ENCODE assay signal across 19 cellular contexts in genomic region chr5:57677235-57677634, GRCh38.
DNase-seq lines count a peak whose midpoint lies in the region; ATAC-seq and TF ChIP-seq lines count a peak whose summit lies in the region.
"Had no signal": no experiment of that assay in that cellular context is flagged by ENCODE, and none has a peak within 500 bp of the region (broad histone marks: within the 10 kb centered on the region; RNA-seq: fewer than 3 reads in every experiment).

No MANE protein-coding gene starts in this region.

- H3K9ac ChIP-seq in IMR-90 (ENCODE audit: low read depth, low read length) (no peak overlapping the region), SK-N-SH (no peak overlapping the region)
- H3K9ac ChIP-seq: GM23248 had no signal

- no peak overlapping the region for H4K8ac ChIP-seq in IMR-90 (ENCODE audit: low read depth in 2 of 2, low read length in 2 of 2)

- BruUV-seq in IMR-90 (replicated peaks; lab: Mats Ljungman, UMichigan): no TSS peak

- no peaks in the 10 kb centered on the region for H3K27me3 ChIP-seq in IMR-90 (ENCODE audit: control insufficient read depth, insufficient read depth, low read length)
- no peaks in the 10 kb centered on the region for H3K27me3 ChIP-seq in SK-N-SH (ENCODE audit: insufficient read depth)
- H3K27me3 ChIP-seq in hepatocyte: no peaks in the 10 kb centered on the region

- H3K18ac ChIP-seq in IMR-90 (ENCODE audit: low read depth, low read length): peak overlapping the region; percentile 51

- H3K4me2 ChIP-seq in IMR-90 (ENCODE audit: low read depth, low read length): no peak overlapping the region
- peak overlapping the region; percentile 14; the same call in 1 of the 2 replicates for H3K4me2 ChIP-seq in SK-N-SH
- H3K4me2 ChIP-seq in hepatocyte: peak overlapping the region; percentile 21

- no peak; the same call in 1 of the 2 replicates for ATAC-seq in IMR-90 (ENCODE audit: low read depth)
- ATAC-seq: A549 had no signal

- H3K36me3 ChIP-seq in IMR-90 (ENCODE audit: control insufficient read depth, insufficient read depth, low read length): no peaks in the 10 kb centered on the region
- H3K36me3 ChIP-seq in SK-N-SH (replicated peaks in 1 of 2; ENCODE audit: control insufficient read depth in 1 of 2, insufficient read depth in 2 of 2, low read length in 1 of 2): no peaks in the 10 kb centered on the region
- no peaks in the 10 kb centered on the region for H3K36me3 ChIP-seq in hepatocyte (replicated peaks; ENCODE audit: insufficient read depth, low read depth)

- dilution Hi-C loops in IMR-90 (cut with HindIII; ENCODE audit: low sequenced_read_pairs, unreplicated experiment): no loop called here

- peak overlapping the region; percentile 49 for H3K14ac ChIP-seq in IMR-90 (replicated peaks; ENCODE audit: low read depth, low read length)

- no peaks in the 10 kb centered on the region for H3K79me2 ChIP-seq in SK-N-SH (ENCODE audit: insufficient read depth)
- H3K79me2 ChIP-seq in hepatocyte: no peaks in the 10 kb centered on the region

- H3K27ac Mint-ChIP-seq in nephron: peak overlapping the region; percentile 66 to 94 (median 71)
- H3K27ac Mint-ChIP-seq: CD4-positive, alpha-beta memory T cell; HFFc6 had no signal

- H2AFZ ChIP-seq in IMR-90 (replicated peaks; ENCODE audit: low read length, poor library complexity) (no peak overlapping the region), SK-N-SH (ENCODE audit: low read depth) (no peak overlapping the region), hepatocyte (no peak overlapping the region)
- H2AFZ ChIP-seq: GM23248 had no signal

- 0 out of 2 replicates have a peak overlapping the region, but pooled peaks have one; percentile 3 for H4K91ac ChIP-seq in IMR-90 (ENCODE audit: insufficient read depth, low read depth, low read length)

- peak overlapping the region; percentile 31; the same call in 1 of the 2 replicates for H3K23ac ChIP-seq in IMR-90 (ENCODE audit: low read depth, low read length)

- H2BK120ac ChIP-seq in IMR-90 (ENCODE audit: low read depth, low read length): peak overlapping the region; percentile 61; the same call in 1 of the 2 replicates

- no peak for TF ChIP-seq EP300 in SK-N-SH (IDR thresholded peaks at IDR 0.05; ENCODE audit: borderline replicate concordance in 1 of 2, low read depth in 1 of 2, low read length in 1 of 2)

- H3K4me1 ChIP-seq in IMR-90 (ENCODE audit: control insufficient read depth, insufficient read depth, low read length) (peaks cover 6% of the 10 kb centered on the region), SK-N-SH (ENCODE audit: control insufficient read depth in 1 of 2, insufficient read depth in 2 of 2, low read depth in 1 of 2, low read length in 1 of 2) (peaks cover 0 to 11% of the 10 kb centered on the region in 2 experiments; a peak in 2 of 4 replicates), hepatocyte (ENCODE audit: insufficient read depth) (peaks cover 21% of the 10 kb centered on the region)

- TF ChIP-seq CTCF in IMR-90 (conservative IDR thresholded peaks at IDR 0.05; ENCODE audit: low read depth, low read length) (no peak), SK-N-SH (IDR thresholded peaks at IDR 0.05) (no peak), hepatocyte (IDR thresholded peaks at IDR 0.05; ENCODE audit: poor library complexity) (no peak), nephron (IDR thresholded peaks at IDR 0.05; ENCODE audit: unreplicated experiment in 3 of 3) (no peak)

- 0 out of 2 replicates have a peak overlapping the region, but pooled peaks have one; percentile 6 for H2AK5ac ChIP-seq in IMR-90 (ENCODE audit: low read depth, low read length)

- POLR2A ChIA-PET in IMR-90 (lab: Charles Lee; ENCODE audit: unreplicated experiment) (no interaction called here), SK-N-SH (lab: Yijun Ruan, JAX) (no interaction called here)

- no peaks in the 10 kb centered on the region for H3K79me1 ChIP-seq in IMR-90 (ENCODE audit: low read depth in 1 of 2, low read length in 2 of 2)

- no peak overlapping the region for H2BK5ac ChIP-seq in IMR-90 (ENCODE audit: low read depth, low read length, poor library complexity, severe bottlenecking)

- H3K4me1 Mint-ChIP-seq in nephron: peaks cover 24% of the 10 kb centered on the region
- H3K4me1 Mint-ChIP-seq: CD4-positive, alpha-beta memory T cell had no signal

- DNase-seq in IMR-90: no peak
- no peak for DNase-seq in SK-N-SH
- DNase-seq in hepatocyte (ENCODE audit: low spot score): no peak
- no peak for DNase-seq in activated CD4-positive, alpha-beta T cell treated with anti-CD3 and anti-CD28 coated beads for 48 hours
- DNase-seq in NCI-H2107 (lab: John Stamatoyannopoulos, UW): no peak
- no peak for DNase-seq in HCEC 1CT
- DNase-seq in GDM1 (lab: John Stamatoyannopoulos, UW): no peak
- DNase-seq: 8988T; ACHN; C1 segment of cervical spinal cord; Calu3; CD4-positive, alpha-beta memory T cell; COR-L47; DMS79 treated with DMSO at 0.1 percent for 48 hours; GM23248; H7; HFFc6 had no signal

- intact Hi-C loops in IMR-90 (cut with micrococcal nuclease): no loop called here

- peak overlapping the region; percentile 72; the same call in 1 of the 2 replicates for H3K27ac ChIP-seq in IMR-90 (ENCODE audit: insufficient read depth, low read length)
- peak overlapping the region; percentile 43 to 71; a peak in 2 of 4 replicates for H3K27ac ChIP-seq in SK-N-SH (ENCODE audit: low read depth in 2 of 2, low read length in 1 of 2)
- H3K27ac ChIP-seq in hepatocyte: peak overlapping the region; percentile 77
- H3K27ac ChIP-seq: A549, GM23248 had no signal

- H3K56ac ChIP-seq in IMR-90 (ENCODE audit: extremely low read depth, insufficient read depth, low read length): no peak overlapping the region

- no peaks in the 10 kb centered on the region for H3K9me3 ChIP-seq in IMR-90 (ENCODE audit: control insufficient read depth, insufficient read depth, low read length)
- H3K9me3 ChIP-seq in SK-N-SH: no peaks in the 10 kb centered on the region
- no peaks in the 10 kb centered on the region for H3K9me3 ChIP-seq in hepatocyte (ENCODE audit: low read depth)
- H3K9me3 ChIP-seq: A549 had no signal

- peak overlapping the region; percentile 52; the same call in 1 of the 2 replicates for H3K4ac ChIP-seq in IMR-90 (ENCODE audit: low read depth, low read length)

- H3K9me2 ChIP-seq in SK-N-SH (no peaks in the 10 kb centered on the region), hepatocyte (replicated peaks; ENCODE audit: insufficient read depth) (no peaks in the 10 kb centered on the region)

- CTCF ChIA-PET in IMR-90 (lab: Yijun Ruan, JAX) (no interaction called here), SK-N-SH (lab: Yijun Ruan, JAX) (interaction anchor here (1.3 kb wide), 1 partner anchor 10 kb away, joined by 3 read pairs; no protein-coding TSS in a partner anchor)

- H3K27me3 Mint-ChIP-seq in nephron (ENCODE audit: low read depth): no peaks in the 10 kb centered on the region

- peak overlapping the region; percentile 35; the same call in 1 of the 2 replicates for H2BK20ac ChIP-seq in IMR-90 (ENCODE audit: low read depth, low read length)

- no peaks in the 10 kb centered on the region for H3K9me1 ChIP-seq in IMR-90 (ENCODE audit: insufficient read depth, low read length)

- no peaks in the 10 kb centered on the region for H3K9me3 Mint-ChIP-seq in nephron
- H3K9me3 Mint-ChIP-seq: HFFc6 had no signal

- H3K4me3 ChIP-seq in IMR-90 (ENCODE audit: insufficient read depth, low read depth, low read length) (no peak overlapping the region), SK-N-SH (ENCODE audit: low read depth in 2 of 2, low read length in 1 of 2) (no peak overlapping the region), hepatocyte (no peak overlapping the region)
- H3K4me3 ChIP-seq: A549, GM23248 had no signal

- H3F3A ChIP-seq in SK-N-SH (replicated peaks; ENCODE audit: insufficient read depth): no peaks in the 10 kb centered on the region

- no peak for TF ChIP-seq RAD21 in IMR-90 (IDR thresholded peaks at IDR 0.05; ENCODE audit: low read length)
- no peak for TF ChIP-seq RAD21 in SK-N-SH (IDR thresholded peaks at IDR 0.05; ENCODE audit: low read length)

- 0 out of 3 replicates have a peak overlapping the region, but pooled peaks have one; percentile 28 for H2BK15ac ChIP-seq in IMR-90 (ENCODE audit: low read depth, low read length)

- no peak overlapping the region for H2AK9ac ChIP-seq in IMR-90 (replicated peaks; ENCODE audit: low read depth, low read length, poor library complexity)

- no peak for TF ChIP-seq POLR2A in IMR-90 (IDR thresholded peaks at IDR 0.05; ENCODE audit: low read depth, low read length)

- H3K36me3 Mint-ChIP-seq in nephron (ENCODE audit: low read depth): no peaks in the 10 kb centered on the region
- H3K36me3 Mint-ChIP-seq: CD4-positive, alpha-beta memory T cell had no signal

- H4K20me1 ChIP-seq in IMR-90 (ENCODE audit: insufficient read depth, low read length): no peaks in the 10 kb centered on the region
- H4K20me1 ChIP-seq in SK-N-SH (ENCODE audit: insufficient read depth): no peaks in the 10 kb centered on the region
- no peaks in the 10 kb centered on the region for H4K20me1 ChIP-seq in hepatocyte (ENCODE audit: insufficient read depth, poor library complexity, severe bottlenecking)

- no peak overlapping the region for H3K4me3 Mint-ChIP-seq in nephron
- H3K4me3 Mint-ChIP-seq: CD4-positive, alpha-beta memory T cell; HFFc6 had no signal

- in situ Hi-C loops in IMR-90 (cut with MboI; ENCODE audit: low sequenced_read_pairs): no loop called here

- H4K5ac ChIP-seq in IMR-90 (ENCODE audit: low read depth, low read length): peak overlapping the region; percentile 82

TF ChIP-seq in IMR-90, 13 proteins besides CTCF, POLR2A, EP300 and RAD21:
- TF ChIP-seq NFE2L2 (IDR thresholded peaks at IDR 0.05; ENCODE audit: low read depth, low read length) (no peak), MAZ (IDR thresholded peaks at IDR 0.05; ENCODE audit: borderline replicate concordance, low read depth, low read length) (no peak)
TF ChIP-seq in IMR-90: peak in this region for 0.

TF ChIP-seq in SK-N-SH, 30 proteins besides CTCF, POLR2A, EP300 and RAD21 (continues in another document):
- no peak for TF ChIP-seq TEAD4 (IDR thresholded peaks at IDR 0.05; ENCODE audit: borderline replicate concordance, insufficient read depth)
- no peak for TF ChIP-seq SMC3 (IDR thresholded peaks at IDR 0.05; ENCODE audit: low read depth, low read length)
- TF ChIP-seq JUND (IDR thresholded peaks at IDR 0.05): no peak
- no peak for TF ChIP-seq GABPA (IDR thresholded peaks at IDR 0.05; ENCODE audit: low read depth)
- no peak for TF ChIP-seq FOXM1 (IDR thresholded peaks at IDR 0.05; ENCODE audit: low read depth)
- TF ChIP-seq RXRA (IDR thresholded peaks at IDR 0.05; ENCODE audit: borderline replicate concordance, low read depth): no peak
- no peak for TF ChIP-seq SIN3A (IDR thresholded peaks at IDR 0.05; ENCODE audit: borderline replicate concordance, low read depth, low read length)
- TF ChIP-seq PBX3 (IDR thresholded peaks at IDR 0.05): no peak
